Comparison of ENCODE assay signal across 11 cellular contexts in the genomic region with DNA sequence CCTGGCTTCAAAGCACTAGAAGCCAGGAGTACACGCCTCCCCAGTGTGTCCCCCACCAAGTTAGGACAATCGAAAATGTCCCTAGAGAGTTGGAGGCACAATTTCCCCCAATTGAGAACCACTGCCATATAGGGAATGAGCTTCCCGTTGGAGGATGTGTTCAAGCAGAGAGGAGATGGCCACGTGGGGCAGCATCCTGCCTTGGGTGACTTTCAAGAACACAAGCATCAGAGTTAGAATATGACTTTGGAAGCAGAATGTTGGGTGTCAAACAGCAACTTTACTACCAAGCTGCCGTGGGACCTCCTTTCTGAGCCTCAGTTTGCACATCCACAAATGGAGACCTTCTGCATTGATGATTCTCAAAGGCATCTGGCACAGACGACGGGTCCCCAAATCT. TPM values are rescaled to one million over a fixed set of nuclear protein-coding genes. Genes with fewer than 3 reads are reported as not detected.
"Had no signal": no experiment of that assay in that cellular context is flagged by ENCODE, and none has a peak within 500 bp of the region (broad histone marks: within the 10 kb centered on the region; RNA-seq: fewer than 3 reads in every experiment).

No MANE protein-coding gene starts in this region.

- H3K4me1 ChIP-seq: HAP-1 had no signal

- ATAC-seq: HCT116, K562 had no signal

- H3K27ac ChIP-seq: GM23248, KMS-11 had no signal

- DNase-seq: GM23248, GOT3, H7, IMR-90 had no signal

- FAIRE-seq: HTR-8/SVneo had no signal

- H3K4me3 ChIP-seq: GM23248, HAP-1, K562 had no signal

- H3K9me3 ChIP-seq: HAP-1 had no signal

RNA-seq across cellular contexts. Expression of a gene that starts 56.5 kb away (rescaled TPM):
- total RNA-seq: H4, HT-29, IMR-90, K562 had no signal
